Comparison of ENCODE assay signal across 14 cellular contexts in genomic region chr15:88865498-88866099, GRCh38.
"Had no signal": no experiment of that assay in that cellular context is flagged by ENCODE, and none has a peak within 500 bp of the region (broad histone marks: within the 10 kb centered on the region; RNA-seq: fewer than 3 reads in every experiment).

No MANE protein-coding gene starts in this region.

- H3K4me3 ChIP-seq: psoas muscle, right lobe of liver, transverse colon had no signal

- DNase-seq: activated B cell treated with CpG ODN at 0.5 μM for 24 hours; activated CD4-positive, alpha-beta T cell treated with anti-CD3 and anti-CD28 coated beads, Interleukin-2, amount 10 ng/mL, durations not matched to agents 24 days and 14 days; activated naive CD4-positive, alpha-beta T cell treated with anti-CD3 and anti-CD28 coated beads, Interleukin-2, amount 50 U/mL, for 16 hours; amygdala; natural killer cell; nucleus accumbens; psoas muscle; T-helper 1 cell; transverse colon had no signal

- H3K36me3 Mint-ChIP-seq: brain; natural killer cell; stimulated activated memory B cell treated with anti-CD40 and anti-IgM and Interleukin-4, amounts not matched to agents 10 μg/mL and 1 μg/mL and 100 μg/mL, for 72 hours had no signal

- H3K36me3 ChIP-seq: right lobe of liver, transverse colon had no signal

- H3K27me3 Mint-ChIP-seq: activated B cell treated with CpG ODN at 0.5 μM for 24 hours; activated CD4-positive, alpha-beta T cell treated with anti-CD3 and anti-CD28 coated beads, Interleukin-2, amount 10 ng/mL, durations not matched to agents 24 days and 14 days had no signal

- ATAC-seq: natural killer cell; psoas muscle; right lobe of liver; stimulated activated memory B cell treated with anti-CD40 and anti-IgM and Interleukin-4, amounts not matched to agents 10 μg/mL and 1 μg/mL and 100 μg/mL, for 72 hours had no signal

- H3K4me3 Mint-ChIP-seq: activated B cell treated with CpG ODN at 0.5 μM for 24 hours; activated CD4-positive, alpha-beta T cell treated with anti-CD3 and anti-CD28 coated beads, Interleukin-2, amount 10 ng/mL, durations not matched to agents 24 days and 14 days; brain; natural killer cell; stimulated activated memory B cell treated with anti-CD40 and anti-IgM and Interleukin-4, amounts not matched to agents 10 μg/mL and 1 μg/mL and 100 μg/mL, for 72 hours had no signal

- FAIRE-seq: endometrium had no signal

- H3K4me1 Mint-ChIP-seq: activated B cell treated with CpG ODN at 0.5 μM for 24 hours; activated CD4-positive, alpha-beta T cell treated with anti-CD3 and anti-CD28 coated beads, Interleukin-2, amount 10 ng/mL, durations not matched to agents 24 days and 14 days; brain; natural killer cell; stimulated activated memory B cell treated with anti-CD40 and anti-IgM and Interleukin-4, amounts not matched to agents 10 μg/mL and 1 μg/mL and 100 μg/mL, for 72 hours had no signal

- H3K27me3 ChIP-seq: right lobe of liver, transverse colon had no signal

- H3K9me3 Mint-ChIP-seq: activated B cell treated with CpG ODN at 0.5 μM for 24 hours; activated CD4-positive, alpha-beta T cell treated with anti-CD3 and anti-CD28 coated beads, Interleukin-2, amount 10 ng/mL, durations not matched to agents 24 days and 14 days; activated T-helper 2 cell treated with anti-CD3 and anti-CD28 coated beads, Interferon-gamma antibody, Interleukin-2, Interleukin-4, amounts not matched to agents 10 μg/mL and 5 μg/mL and 100 μg/mL, durations not matched to agents 14 hours and 24 hours and 36 hours; natural killer cell; stimulated activated memory B cell treated with anti-CD40 and anti-IgM and Interleukin-4, amounts not matched to agents 10 μg/mL and 1 μg/mL and 100 μg/mL, for 72 hours had no signal

- H3K27ac Mint-ChIP-seq: activated B cell treated with CpG ODN at 0.5 μM for 24 hours; activated CD4-positive, alpha-beta T cell treated with anti-CD3 and anti-CD28 coated beads, Interleukin-2, amount 10 ng/mL, durations not matched to agents 24 days and 14 days; activated T-helper 2 cell treated with anti-CD3 and anti-CD28 coated beads, Interferon-gamma antibody, Interleukin-2, Interleukin-4, amounts not matched to agents 10 μg/mL and 5 μg/mL and 100 μg/mL, durations not matched to agents 14 hours and 24 hours and 36 hours; brain; natural killer cell; stimulated activated memory B cell treated with anti-CD40 and anti-IgM and Interleukin-4, amounts not matched to agents 10 μg/mL and 1 μg/mL and 100 μg/mL, for 72 hours had no signal
